In the genomic region with DNA sequence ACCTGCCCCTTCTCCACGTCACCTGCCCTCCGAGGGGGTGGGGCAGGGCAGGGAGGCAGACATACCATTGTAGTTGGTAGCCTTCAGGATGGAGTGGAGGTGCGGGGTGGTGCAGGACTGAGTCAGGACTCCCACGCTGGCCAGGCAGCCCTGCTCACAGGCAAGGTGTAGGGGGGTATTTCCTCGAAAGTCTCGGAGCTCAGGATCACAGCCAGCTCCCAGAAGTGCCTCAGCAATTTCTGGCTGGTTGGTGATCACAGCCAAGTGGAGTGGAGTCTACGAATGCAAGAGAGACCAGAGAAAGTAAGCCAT, we compare ENCODE assay signal across 7 cellular contexts. TPM values are rescaled to one million over a fixed set of nuclear protein-coding genes. Genes with fewer than 3 reads are reported as not detected.
A peak's percentile ranks its signal among the peaks of the same experiment; 100 is the strongest.
DNase-seq lines count a peak whose midpoint lies in the region; ATAC-seq and TF ChIP-seq lines count a peak whose summit lies in the region.

No MANE protein-coding gene starts in this region.

- in situ Hi-C loops in gastrocnemius medialis (cut with MboI; ENCODE audit: low sequenced_read_pairs in 4 of 4) = loop anchor here (5.0 to 25.0 kb wide), 5 partner anchors 66 to 691 kb away; a partner anchor contains a TSS

- H3K4me1 ChIP-seq in Karpas-422 (ENCODE audit: low read length) = peaks cover 35% of the 10 kb centered on the region
- H3K4me1 ChIP-seq in gastrocnemius medialis = peaks cover 42 to 49% of the 10 kb centered on the region in 2 donors

- no peak for TF ChIP-seq POLR2A in gastrocnemius medialis (IDR thresholded peaks at IDR 0.05)

- peak overlapping the region; percentile 99 for H3K4me2 ChIP-seq in Karpas-422 (ENCODE audit: low read depth, low read length, poor library complexity, severe bottlenecking)

- no peak overlapping the region for H3K27ac ChIP-seq in Karpas-422 (ENCODE audit: low read length)
- H3K27ac ChIP-seq in gastrocnemius medialis = peak overlapping the region; percentile 94 to 99 (median 97)

- ATAC-seq in gastrocnemius medialis (peak; percentile 2), GM21447 (IDR thresholded peaks at IDR 0.05; ENCODE audit: unreplicated experiment) (no peak), HG02623 (IDR thresholded peaks at IDR 0.05; ENCODE audit: unreplicated experiment) (no peak)

- H2AFZ ChIP-seq in Karpas-422 (ENCODE audit: low read length) = no peak overlapping the region

- peaks cover 29% of the 10 kb centered on the region for H3K36me3 ChIP-seq in Karpas-422 (ENCODE audit: insufficient read depth, low read length)
- peaks cover 13 to 38% of the 10 kb centered on the region in 2 donors for H3K36me3 ChIP-seq in gastrocnemius medialis

- peaks cover 16% of the 10 kb centered on the region for H4K20me1 ChIP-seq in Karpas-422 (ENCODE audit: insufficient read depth, low read depth, low read length)

- H3K4me3 ChIP-seq in Karpas-422 (ENCODE audit: low read length) (peak overlapping the region; percentile 95; the same call in 1 of the 2 replicates), gastrocnemius medialis (peak overlapping the region; percentile 66 to 83 (median 74))

- no peak for DNase-seq in Karpas-422
- peak; percentile 52 for DNase-seq in activated T-helper 9 cell treated with anti-CD3 and anti-CD28 coated beads, Interleukin-2, amount 50 U/mL, for 16 hours (ENCODE audit: low read depth)
- DNase-seq in glomerular visceral epithelial cell (ENCODE audit: extremely low spot score) = peak; percentile 34
- DNase-seq in gastrocnemius medialis = peak; percentile 44 to 77
- DNase-seq in SK-N-DZ (ENCODE audit: low spot score) = no peak

- TF ChIP-seq CTCF in gastrocnemius medialis (IDR thresholded peaks at IDR 0.05 in 4 of 5, conservative IDR thresholded peaks at IDR 0.05 in 1 of 5) = no peak

- peak overlapping the region; percentile 98 for H3K9ac ChIP-seq in Karpas-422 (ENCODE audit: low read length)

- H3K27me3 ChIP-seq in Karpas-422 (ENCODE audit: low read length) (no peaks in the 10 kb centered on the region), gastrocnemius medialis (no peaks in the 10 kb centered on the region)

- H3K9me2 ChIP-seq in Karpas-422 (replicated peaks; ENCODE audit: insufficient read depth, low read length) = no peaks in the 10 kb centered on the region

- H3K79me2 ChIP-seq in Karpas-422 (ENCODE audit: low read length) = peaks cover 8% of the 10 kb centered on the region

- intact Hi-C loops in gastrocnemius medialis (cut with DNase I; ENCODE audit: low total_unique reads) = loop anchor here (10.0 kb wide), 2 partner anchors 402 to 528 kb away; a partner anchor contains a TSS

- H3K9me3 ChIP-seq in Karpas-422 (ENCODE audit: low read length) = no peaks in the 10 kb centered on the region
- no peaks in the 10 kb centered on the region for H3K9me3 ChIP-seq in gastrocnemius medialis

RNA-seq across cellular contexts. Expression of a gene that starts 1.5 kb away (rescaled TPM):
- 27.6 and 53.5 TPM in 2 replicates for total RNA-seq in Karpas-422 (2014; rRNA removed; shearing (Covaris generic); ENCODE audit: low replicate concordance)
- 100 to 1,000 TPM; 185 to 379 (median 320) TPM for total RNA-seq in gastrocnemius medialis
- polyA plus RNA-seq in SK-N-DZ (2014; cell fraction: cytosol; rRNA removed) = 39.1 and 52.8 TPM in 2 replicates
- polyA plus RNA-seq in SK-N-DZ (2014; cell fraction: nucleus; rRNA removed) = 109 and 143 TPM in 2 replicates

Comparison
In these comparisons a context has a peak if more than half of its experiments do, and no peak if none do; other contexts are left out.
1. DNase-seq: peak in activated T-helper 9 cell treated with anti-CD3 and anti-CD28 coated beads, Interleukin-2, amount 50 U/mL, for 16 hours (single experiment), glomerular visceral epithelial cell (single experiment) and gastrocnemius medialis (2 of 2); none in Karpas-422 (single experiment) and SK-N-DZ (single experiment).
2. ATAC-seq: peak in gastrocnemius medialis (2 of 2); none in GM21447 (single experiment) and HG02623 (single experiment).